ENCODE assay signal across 8 cellular contexts in the genomic region with DNA sequence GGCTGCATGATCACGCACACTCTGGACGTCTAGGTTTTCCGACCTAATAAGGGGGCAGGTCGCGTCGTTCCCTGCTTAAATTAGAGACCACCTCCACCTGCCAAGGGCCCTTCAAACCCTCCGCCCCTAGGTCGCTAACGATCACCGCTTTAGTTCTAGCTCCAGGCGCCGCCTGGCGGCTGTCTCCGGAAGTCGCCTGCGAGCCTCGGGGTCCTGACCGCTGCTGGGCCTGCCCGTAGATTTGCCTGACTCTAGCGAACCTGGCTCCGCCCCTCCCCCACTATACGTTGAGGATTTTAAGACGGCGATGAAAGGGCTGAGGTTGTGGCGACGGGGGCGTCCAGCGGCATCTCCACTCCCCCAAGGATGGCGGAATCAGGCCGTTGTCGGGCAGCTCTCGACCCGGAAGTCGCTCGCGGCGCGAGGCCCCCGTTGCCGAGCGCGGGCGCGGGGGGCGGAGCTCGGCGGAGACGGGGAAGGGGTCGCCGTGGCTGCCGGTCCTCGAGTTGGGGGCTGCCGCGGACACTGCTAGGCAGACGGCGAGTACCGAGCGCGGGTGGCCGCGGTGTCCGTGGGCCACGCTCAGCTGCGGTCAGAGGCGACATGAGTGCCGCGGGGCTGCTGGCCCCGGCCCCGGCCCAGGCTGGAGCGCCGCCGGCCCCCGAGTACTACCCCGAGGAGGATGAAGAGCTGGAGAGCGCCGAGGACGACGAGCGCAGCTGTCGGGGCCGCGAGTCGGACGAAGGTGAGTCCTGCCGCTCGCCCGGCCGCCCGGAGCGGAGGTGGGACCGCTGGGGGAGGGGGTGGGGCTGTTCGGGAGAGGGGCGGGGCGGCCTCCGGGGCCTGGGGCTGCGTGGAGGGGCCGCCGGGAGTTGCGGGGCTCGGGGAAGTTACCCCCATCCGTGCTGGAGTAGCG. TPM values are rescaled to one million over a fixed set of nuclear protein-coding genes. Genes with fewer than 3 reads are reported as not detected.
DNase-seq lines count a peak whose midpoint lies in the region; ATAC-seq, FAIRE-seq and TF ChIP-seq lines count a peak whose summit lies in the region.

A gene with protein sequence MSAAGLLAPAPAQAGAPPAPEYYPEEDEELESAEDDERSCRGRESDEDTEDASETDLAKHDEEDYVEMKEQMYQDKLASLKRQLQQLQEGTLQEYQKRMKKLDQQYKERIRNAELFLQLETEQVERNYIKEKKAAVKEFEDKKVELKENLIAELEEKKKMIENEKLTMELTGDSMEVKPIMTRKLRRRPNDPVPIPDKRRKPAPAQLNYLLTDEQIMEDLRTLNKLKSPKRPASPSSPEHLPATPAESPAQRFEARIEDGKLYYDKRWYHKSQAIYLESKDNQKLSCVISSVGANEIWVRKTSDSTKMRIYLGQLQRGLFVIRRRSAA (plus strand): TSS at position 467 of the 916 bp plus-strand sequence. CDS start 137 bp downstream, at position 604.

- H3K36me3 Mint-ChIP-seq in activated CD8-positive, alpha-beta memory T cell treated with anti-CD3 and anti-CD28 coated beads, Interleukin-2, amount 10 ng/mL, durations not matched to agents 7 days and 5 days: peaks cover 5% of the 10 kb centered on the region
- peaks cover 23% of the 10 kb centered on the region for H3K36me3 Mint-ChIP-seq in effector memory CD8-positive, alpha-beta T cell (ENCODE audit: insufficient read depth)

- peak; percentile 38 for FAIRE-seq in HTR-8/SVneo (lab: Jason Lieb, UNC)

- no peaks in the 10 kb centered on the region for H3K27me3 Mint-ChIP-seq in activated CD8-positive, alpha-beta memory T cell treated with anti-CD3 and anti-CD28 coated beads, Interleukin-2, amount 10 ng/mL, durations not matched to agents 7 days and 5 days
- H3K27me3 Mint-ChIP-seq in effector memory CD8-positive, alpha-beta T cell: no peaks in the 10 kb centered on the region

- peaks cover 36% of the 10 kb centered on the region for H3K4me1 Mint-ChIP-seq in activated CD8-positive, alpha-beta memory T cell treated with anti-CD3 and anti-CD28 coated beads, Interleukin-2, amount 10 ng/mL, durations not matched to agents 7 days and 5 days
- H3K4me1 Mint-ChIP-seq in effector memory CD8-positive, alpha-beta T cell (ENCODE audit: low read depth in 2 of 2): peaks cover 25 to 30% of the 10 kb centered on the region in 2 donors

- CTCF ChIA-PET in activated CD8-positive, alpha-beta memory T cell treated with anti-CD3 and anti-CD28 coated beads, Interleukin-2, amount 10 ng/mL, durations not matched to agents 7 days and 5 days (lab: Charles Lee): interaction anchor here (0.6 to 4.1 kb wide), 44 partner anchors 9 to 359 kb away, joined by 3 to 97 read pairs (median 5); a partner anchor contains a TSS

- H3K4me3 ChIP-seq in NT2/D1 (ENCODE audit: insufficient read length, low read depth): peak within 1 kb of the TSS; percentile 97

- H3K4me3 Mint-ChIP-seq in activated CD8-positive, alpha-beta memory T cell treated with anti-CD3 and anti-CD28 coated beads, Interleukin-2, amount 10 ng/mL, durations not matched to agents 7 days and 5 days: peak within 1 kb of the TSS; percentile 84
- peak within 1 kb of the TSS; percentile 97 to 98 for H3K4me3 Mint-ChIP-seq in effector memory CD8-positive, alpha-beta T cell

- TF ChIP-seq POLR2A in GM18505 (IDR thresholded peaks at IDR 0.05; ENCODE audit: borderline replicate concordance, extremely low read depth, insufficient read depth, insufficient read length): peak; percentile 47

- no peaks in the 10 kb centered on the region for H3K9me3 Mint-ChIP-seq in activated CD8-positive, alpha-beta memory T cell treated with anti-CD3 and anti-CD28 coated beads, Interleukin-2, amount 10 ng/mL, durations not matched to agents 7 days and 5 days (ENCODE audit: low read depth)
- no peaks in the 10 kb centered on the region for H3K9me3 Mint-ChIP-seq in effector memory CD8-positive, alpha-beta T cell

- no peak for ATAC-seq in GM18505 (IDR thresholded peaks at IDR 0.05; ENCODE audit: unreplicated experiment)
- peak; percentile 35 for ATAC-seq in activated CD8-positive, alpha-beta memory T cell treated with anti-CD3 and anti-CD28 coated beads, Interleukin-2, amount 10 ng/mL, durations not matched to agents 7 days and 5 days
- peak; percentile 42 for ATAC-seq in effector memory CD8-positive, alpha-beta T cell (replicated peaks)
- no peak for ATAC-seq in HG02588 (IDR thresholded peaks at IDR 0.05; ENCODE audit: unreplicated experiment)

- peak within 1 kb of the TSS; percentile 99 for H3K9ac ChIP-seq in NT2/D1 (ENCODE audit: insufficient read length, low read depth)

- H3K27ac Mint-ChIP-seq in activated CD8-positive, alpha-beta memory T cell treated with anti-CD3 and anti-CD28 coated beads, Interleukin-2, amount 10 ng/mL, durations not matched to agents 7 days and 5 days: peak within 1 kb of the TSS; percentile 99
- peak within 1 kb of the TSS; percentile 99 for H3K27ac Mint-ChIP-seq in effector memory CD8-positive, alpha-beta T cell

- H3K4me1 ChIP-seq in NT2/D1 (ENCODE audit: insufficient read depth, insufficient read length): peaks cover 3% of the 10 kb centered on the region

- DNase-seq in HTR-8/SVneo (ENCODE audit: insufficient read length, low spot score) (peak; percentile 72), NT2/D1 (ENCODE audit: low read depth, low spot score) (peak; percentile 70), medulla oblongata (ENCODE audit: extremely low spot score) (peak; percentile 96)
- DNase-seq in activated CD8-positive, alpha-beta memory T cell treated with anti-CD3 and anti-CD28 coated beads, Interleukin-2, amount 10 ng/mL, durations not matched to agents 7 days and 5 days: peak; percentile 95
- DNase-seq in effector memory CD8-positive, alpha-beta T cell: peak; percentile 95 to 99 (median 97)
- DNase-seq in stimulated activated CD4-positive, alpha-beta T cell treated with anti-CD3 and anti-CD28 coated beads, TNF-alpha, amount 100 ng/mL, for 48 hours (ENCODE audit: low read depth in 3 of 3): peak; percentile 83 to 90 (median 86)

- H3K27me3 ChIP-seq in NT2/D1 (ENCODE audit: insufficient read depth, insufficient read length): peaks cover 13% of the 10 kb centered on the region

- peaks cover 24% of the 10 kb centered on the region for H3K36me3 ChIP-seq in NT2/D1 (ENCODE audit: insufficient read depth, insufficient read length, low read length)

- no peaks in the 10 kb centered on the region for H3K9me3 ChIP-seq in NT2/D1 (ENCODE audit: insufficient read depth, low read length)

RNA-seq across cellular contexts. Expression of the gene that starts here (rescaled TPM):
- total RNA-seq in activated CD8-positive, alpha-beta memory T cell treated with anti-CD3 and anti-CD28 coated beads, Interleukin-2, amount 10 ng/mL, durations not matched to agents 7 days and 5 days: 10 to 100 TPM; 22.6 to 26.5 TPM

Comparison
In these comparisons a context has a peak if more than half of its experiments do, and no peak if none do; other contexts are left out.
1. ATAC-seq: peak in activated CD8-positive, alpha-beta memory T cell treated with anti-CD3 and anti-CD28 coated beads, Interleukin-2, amount 10 ng/mL, durations not matched to agents 7 days and 5 days (single experiment) and effector memory CD8-positive, alpha-beta T cell (single experiment); none in GM18505 (single experiment) and HG02588 (single experiment).
2. Peak in every context shown above with its lines, with median percentiles within 50 percentile points of each other: DNase-seq.